Comparison of ENCODE assay signal across 23 cellular contexts in genomic region chr18:13161276-13161899, GRCh38. TPM values are rescaled to one million over a fixed set of nuclear protein-coding genes. Genes with fewer than 3 reads are reported as not detected.
DNase-seq lines count a peak whose midpoint lies in the region; ATAC-seq, FAIRE-seq and TF ChIP-seq lines count a peak whose summit lies in the region.
"Had no signal": no experiment of that assay in that cellular context is flagged by ENCODE, and none has a peak within 500 bp of the region (broad histone marks: within the 10 kb centered on the region; RNA-seq: fewer than 3 reads in every experiment).

No MANE protein-coding gene starts in this region.

- H3K4me1 ChIP-seq in K562 (replicated peaks in 1 of 2; ENCODE audit: control insufficient read depth in 2 of 2, insufficient read depth in 2 of 2, low read length in 2 of 2) (no peaks in the 10 kb centered on the region; a peak in 1 of 5 replicates), osteoblast (ENCODE audit: insufficient read depth, low read length) (peaks cover 6% of the 10 kb centered on the region), thyroid gland (no peaks in the 10 kb centered on the region)
- H3K4me1 ChIP-seq: SJCRH30 had no signal

- intact Hi-C loops in K562 (cut with micrococcal nuclease): loop anchor here (10.0 kb wide), 1 partner anchor 53 kb away; the partner anchor contains the start of gene LDLRAD4
- intact Hi-C loops in thyroid gland (cut with DNase I): no loop called here

- POLR2A ChIA-PET in K562 (lab: Yijun Ruan, JAX): interaction anchor here (1.2 kb wide), 1 partner anchor 11 kb away, joined by 3 read pairs; no protein-coding TSS in a partner anchor

- no peak for DNase-seq in activated naive CD8-positive, alpha-beta T cell treated with anti-CD3 and anti-CD28 coated beads, Interleukin-2, amount 50 U/mL, for 24 hours
- no peak for DNase-seq in activated naive CD8-positive, alpha-beta T cell treated with anti-CD3 and anti-CD28 coated beads for 36 hours
- DNase-seq in K562 (ENCODE audit: extremely low read depth in 1 of 4, low spot score in 3 of 4) (peak in 1 of 4 experiments; percentile 1), osteoblast (ENCODE audit: insufficient read length, low spot score, missing footprints) (peak; percentile 49), GM03348 (ENCODE audit: low spot score) (no peak), thyroid gland (no peak)
- DNase-seq: CD4-positive, CD25-positive, alpha-beta regulatory T cell; DMS79 treated with DMSO at 0.1 percent for 48 hours; H7; KG1; NCI-H1092; NCI-H1694; NCI-H2081 treated with DMSO at 0.1 percent for 48 hours; NCI-H510A treated with DMSO at 0.1 percent for 48 hours; NCI-H82; OCI-M1; SJCRH30 had no signal

- H3K36me3 ChIP-seq in K562 (ENCODE audit: control insufficient read depth, insufficient read depth, low read length) (no peaks in the 10 kb centered on the region), osteoblast (ENCODE audit: insufficient read depth, low read length) (no peaks in the 10 kb centered on the region), thyroid gland (no peaks in the 10 kb centered on the region)
- H3K36me3 ChIP-seq: SJCRH30 had no signal

- H3K27ac Mint-ChIP-seq in activated naive CD8-positive, alpha-beta T cell treated with anti-CD3 and anti-CD28 coated beads, Interleukin-2, amount 50 U/mL, for 24 hours: no peak overlapping the region
- no peak overlapping the region for H3K27ac Mint-ChIP-seq in activated naive CD8-positive, alpha-beta T cell treated with anti-CD3 and anti-CD28 coated beads for 36 hours
- H3K27ac Mint-ChIP-seq: CD4-positive, CD25-positive, alpha-beta regulatory T cell had no signal

- FAIRE-seq in K562 (lab: Jason Lieb, UNC): no peak
- FAIRE-seq: GM12891, HepG2, RCC 7860 had no signal

- peak; percentile 24 for ATAC-seq in activated naive CD8-positive, alpha-beta T cell treated with anti-CD3 and anti-CD28 coated beads, Interleukin-2, amount 50 U/mL, for 24 hours
- ATAC-seq in K562 (no peak; the same call in 2 of the 3 replicates), HG03520 (IDR thresholded peaks at IDR 0.05; ENCODE audit: unreplicated experiment) (no peak)
- ATAC-seq: HepG2 had no signal

- H3K79me2 ChIP-seq in K562 (ENCODE audit: control insufficient read depth, insufficient read depth, low read length) (no peaks in the 10 kb centered on the region), osteoblast (ENCODE audit: insufficient read depth, low read length) (no peaks in the 10 kb centered on the region)

- peaks cover 18 to 44% of the 10 kb centered on the region in 2 experiments for H3K27me3 ChIP-seq in K562 (ENCODE audit: control insufficient read depth in 2 of 2, insufficient read depth in 2 of 2, low read length in 2 of 2)
- H3K27me3 ChIP-seq in osteoblast (ENCODE audit: insufficient read depth, low read length): no peaks in the 10 kb centered on the region
- no peaks in the 10 kb centered on the region for H3K27me3 ChIP-seq in thyroid gland
- H3K27me3 ChIP-seq: SJCRH30 had no signal

- H3K9me3 Mint-ChIP-seq in activated naive CD8-positive, alpha-beta T cell treated with anti-CD3 and anti-CD28 coated beads, Interleukin-2, amount 50 U/mL, for 24 hours: peaks cover 19% of the 10 kb centered on the region
- H3K9me3 Mint-ChIP-seq in activated naive CD8-positive, alpha-beta T cell treated with anti-CD3 and anti-CD28 coated beads for 36 hours: peaks cover 11% of the 10 kb centered on the region

- TF ChIP-seq RAD21 in K562 (CRISPR knock-in tag; conservative IDR thresholded peaks at IDR 0.05 in 1 of 2, IDR thresholded peaks at IDR 0.05 in 1 of 2): no peak

- in situ Hi-C loops in K562 (cut with MboI): no loop called here

- no peak overlapping the region for H3K27ac ChIP-seq in K562 (ENCODE audit: extremely low read depth, low read depth, low read length)
- H3K27ac ChIP-seq in osteoblast (ENCODE audit: low read depth, low read length): no peak overlapping the region
- H3K27ac ChIP-seq in thyroid gland: no peak overlapping the region
- H3K27ac ChIP-seq: HL-60, SJCRH30 had no signal

- H3K9me3 ChIP-seq in K562 (replicated peaks; ENCODE audit: control insufficient read depth, insufficient read depth, low read depth, low read length) (no peaks in the 10 kb centered on the region), osteoblast (ENCODE audit: low read depth, low read length) (peaks cover 3% of the 10 kb centered on the region), thyroid gland (no peaks in the 10 kb centered on the region)
- H3K9me3 ChIP-seq: SJCRH30 had no signal

- no peak overlapping the region for H3K9ac ChIP-seq in K562 (ENCODE audit: insufficient read depth in 1 of 2, low read depth in 2 of 2, low read length in 2 of 2)

- CTCF ChIA-PET in K562 (lab: Yijun Ruan, JAX; ENCODE audit: low intra/inter-chr PET ratio): no interaction called here

- no peak overlapping the region for H2AFZ ChIP-seq in K562 (ENCODE audit: low read depth, low read length)
- H2AFZ ChIP-seq in osteoblast (ENCODE audit: low read length): no peak overlapping the region

- TF ChIP-seq POLR2A in K562 (conservative IDR thresholded peaks at IDR 0.05) (no peak), thyroid gland (IDR thresholded peaks at IDR 0.05) (no peak)

- H4K20me1 ChIP-seq in K562 (replicated peaks; ENCODE audit: control insufficient read depth, insufficient read depth, low read length) (no peaks in the 10 kb centered on the region; the same call in 1 of the 2 replicates), osteoblast (ENCODE audit: insufficient read depth, low read length) (no peaks in the 10 kb centered on the region)

- peaks cover 4% of the 10 kb centered on the region for H3K27me3 Mint-ChIP-seq in activated naive CD8-positive, alpha-beta T cell treated with anti-CD3 and anti-CD28 coated beads, Interleukin-2, amount 50 U/mL, for 24 hours
- no peaks in the 10 kb centered on the region for H3K27me3 Mint-ChIP-seq in activated naive CD8-positive, alpha-beta T cell treated with anti-CD3 and anti-CD28 coated beads for 36 hours

- H3K4me3 ChIP-seq in K562: no peak overlapping the region
- H3K4me3 ChIP-seq in osteoblast (ENCODE audit: insufficient read depth, low read length): no peak overlapping the region
- H3K4me3 ChIP-seq in thyroid gland (replicated peaks in 1 of 3): no peak overlapping the region
- H3K4me3 ChIP-seq: SJCRH30 had no signal

- TF ChIP-seq EP300 in K562 (IDR thresholded peaks at IDR 0.05; ENCODE audit: low read length): no peak

- no peaks in the 10 kb centered on the region for H3K9me1 ChIP-seq in K562 (ENCODE audit: control insufficient read depth, insufficient read depth, low read length)

- TF ChIP-seq CTCF in K562 (IDR thresholded peaks at IDR 0.05 in 2 of 3, conservative IDR thresholded peaks at IDR 0.05 in 1 of 3; ENCODE audit: insufficient read depth in 2 of 3, low read depth in 1 of 3, low read length in 3 of 3): no peak
- no peak for TF ChIP-seq CTCF in osteoblast (IDR thresholded peaks at IDR 0.05; ENCODE audit: extremely low read depth, low read depth, low read length)
- TF ChIP-seq CTCF in thyroid gland (IDR thresholded peaks at IDR 0.05): no peak

- H3K36me3 Mint-ChIP-seq in activated naive CD8-positive, alpha-beta T cell treated with anti-CD3 and anti-CD28 coated beads, Interleukin-2, amount 50 U/mL, for 24 hours (ENCODE audit: low read depth): peaks cover 13% of the 10 kb centered on the region
- peaks cover 11% of the 10 kb centered on the region for H3K36me3 Mint-ChIP-seq in activated naive CD8-positive, alpha-beta T cell treated with anti-CD3 and anti-CD28 coated beads for 36 hours

- H3K4me3 Mint-ChIP-seq in activated naive CD8-positive, alpha-beta T cell treated with anti-CD3 and anti-CD28 coated beads, Interleukin-2, amount 50 U/mL, for 24 hours: no peak overlapping the region
- H3K4me3 Mint-ChIP-seq in activated naive CD8-positive, alpha-beta T cell treated with anti-CD3 and anti-CD28 coated beads for 36 hours: no peak overlapping the region
- H3K4me3 Mint-ChIP-seq: CD4-positive, CD25-positive, alpha-beta regulatory T cell had no signal

- H3K4me2 ChIP-seq in K562 (ENCODE audit: insufficient read depth, low read length) (no peak overlapping the region), osteoblast (ENCODE audit: insufficient read depth, low read length) (no peak overlapping the region)

- no peaks in the 10 kb centered on the region for H3K4me1 Mint-ChIP-seq in activated naive CD8-positive, alpha-beta T cell treated with anti-CD3 and anti-CD28 coated beads, Interleukin-2, amount 50 U/mL, for 24 hours
- no peaks in the 10 kb centered on the region for H3K4me1 Mint-ChIP-seq in activated naive CD8-positive, alpha-beta T cell treated with anti-CD3 and anti-CD28 coated beads for 36 hours

- 4% methylated on average over 16 of the region's 16 CpGs for WGBS in K562 (ENCODE audit: insufficient coverage, low coverage, missing lambda C conversion rate)
- 87% methylated on average over 12 to 16 of the region's 16 CpGs for WGBS in thyroid gland, 2 donors

- no TSS peak for BruUV-seq in K562 (replicated peaks; lab: Mats Ljungman, UMichigan)

TF ChIP-seq in K562, 482 proteins besides CTCF, POLR2A, EP300 and RAD21:
- TF ChIP-seq GATAD2A (IDR thresholded peaks at IDR 0.05): no peak
- TF ChIP-seq RFX1 (IDR thresholded peaks at IDR 0.05): peak; percentile 26; the same call in 1 of the 2 replicates

RNA-seq across cellular contexts. Expression of gene LDLRAD4, which starts 57.2 kb away (rescaled TPM):
- total RNA-seq in activated naive CD8-positive, alpha-beta T cell treated with anti-CD3 and anti-CD28 coated beads for 36 hours: 10 to 100 TPM; 27.4 to 27.5 TPM
- total RNA-seq in K562 (2011; cell fraction: chromatin; rRNA removed; ENCODE audit: low replicate concordance): not detected in 2 replicates
- not detected in 2 replicates for total RNA-seq in K562 (2011; cell fraction: nucleolus; rRNA removed)
- total RNA-seq in K562 (2011; cell fraction: nucleoplasm; rRNA removed): not detected in 2 replicates
- total RNA-seq in K562 (2014; rRNA removed) (not detected in 2 replicates), K562 (2014; rRNA removed; fragmentation: Illumina TruSeq; extraction: Trizol) (not detected in 2 replicates), K562 (2015; rRNA removed; fragmentation: Illumina TruSeq; extraction: Trizol) (not detected in 2 replicates), K562 (2021) (0.25 TPM in 1 of 2 replicates, not detected in the other), osteoblast (under 0.01 and 0.88 TPM in 2 replicates), thyroid gland (10 to 100 TPM; 23.7 to 35.7 (median 29.7) TPM)
- polyA plus RNA-seq in K562 (2011; rRNA removed) (not detected in 2 replicates), K562 (2014; fragmentation: Illumina TruSeq; extraction: Trizol) (not detected in 2 replicates), K562 (2014; fragmentation: Nextera tagmentation; extraction: Ambion mirVana) (under 1 TPM in 1 of 2 experiments, not detected in 1; 0.01 TPM), K562 (2014; rRNA removed) (not detected in 2 replicates)
- polyA plus RNA-seq in K562 (2011; cell fraction: cytosol; rRNA removed): not detected in 2 replicates
- not detected in 2 replicates for polyA plus RNA-seq in K562 (2011; cell fraction: nucleus; rRNA removed)
- 0.07 and 0.96 TPM in 2 replicates for polyA plus RNA-seq in K562 (2012)
- not detected in 2 replicates for polyA minus RNA-seq in K562 (2011; rRNA and poly(A)+ RNA removed)
- not detected in 2 replicates for polyA minus RNA-seq in K562 (2011; cell fraction: cytosol; rRNA and poly(A)+ RNA removed)
- polyA minus RNA-seq in K562 (2011; cell fraction: nucleus; rRNA and poly(A)+ RNA removed): not detected in 2 replicates
- polyA plus RNA-seq: BJ had no signal

Comparison
In these comparisons a context has a peak if more than half of its experiments do, and no peak if none do; other contexts are left out.
1. RNA of gene LDLRAD4, which starts 57.2 kb away (total RNA-seq): 23.7 to 35.7 TPM in thyroid gland and 27.4 to 27.5 TPM in activated naive CD8-positive, alpha-beta T cell treated with anti-CD3 and anti-CD28 coated beads for 36 hours; 0.25 TPM in K562 and under 0.01 to 0.88 TPM in osteoblast; every median in the first group is over 10 times any median in the second.